In genomic region chr2:175904035-175904434, GRCh38 we compare ENCODE assay signal across 30 cellular contexts.
"Had no signal": no experiment of that assay in that cellular context is flagged by ENCODE, and none has a peak within 500 bp of the region (broad histone marks: within the 10 kb centered on the region; RNA-seq: fewer than 3 reads in every experiment).

No MANE protein-coding gene starts in this region.

- DNase-seq: KG1, MM.1S, NCI-H1092, NCI-H1105 treated with DMSO at 0.1 percent for 48 hours, NCI-H1417, NCI-H1436, NCI-H146, NCI-H1694, NCI-H187, NCI-H1930, NCI-H2029 treated with DMSO at 0.1 percent for 48 hours, NCI-H2081 treated with DMSO at 0.1 percent for 48 hours, NCI-H2107, NCI-H2171, NCI-H226, NCI-H446 treated with DMSO at 0.1 percent for 48 hours, NCI-H510A, NCI-H524, NCI-H526, NCI-H69, NCI-H748 treated with DMSO at 0.1 percent for 48 hours, NCI-H82, PC-9, Right ventricle myocardium superior, SHP77 treated with DMSO at 0.1 percent for 48 hours, SK-N-SH, SW 1271 had no signal

- ATAC-seq: K562, Panc1 had no signal

- H2AFZ ChIP-seq: PC-9 had no signal

- H3K9me3 ChIP-seq: SJSA1, SK-N-SH had no signal

- H3K4me2 ChIP-seq: PC-9, SK-N-SH had no signal

- H3K36me3 ChIP-seq: SJSA1 had no signal

- H3K9ac ChIP-seq: SK-N-SH had no signal

- H3K4me3 ChIP-seq: K562, PC-9, SJSA1 had no signal

- H3K27ac ChIP-seq: PC-9, SJSA1 had no signal

- H3K4me1 ChIP-seq: SJSA1 had no signal

- H3K9me2 ChIP-seq: SK-N-SH had no signal
